In the genomic region with DNA sequence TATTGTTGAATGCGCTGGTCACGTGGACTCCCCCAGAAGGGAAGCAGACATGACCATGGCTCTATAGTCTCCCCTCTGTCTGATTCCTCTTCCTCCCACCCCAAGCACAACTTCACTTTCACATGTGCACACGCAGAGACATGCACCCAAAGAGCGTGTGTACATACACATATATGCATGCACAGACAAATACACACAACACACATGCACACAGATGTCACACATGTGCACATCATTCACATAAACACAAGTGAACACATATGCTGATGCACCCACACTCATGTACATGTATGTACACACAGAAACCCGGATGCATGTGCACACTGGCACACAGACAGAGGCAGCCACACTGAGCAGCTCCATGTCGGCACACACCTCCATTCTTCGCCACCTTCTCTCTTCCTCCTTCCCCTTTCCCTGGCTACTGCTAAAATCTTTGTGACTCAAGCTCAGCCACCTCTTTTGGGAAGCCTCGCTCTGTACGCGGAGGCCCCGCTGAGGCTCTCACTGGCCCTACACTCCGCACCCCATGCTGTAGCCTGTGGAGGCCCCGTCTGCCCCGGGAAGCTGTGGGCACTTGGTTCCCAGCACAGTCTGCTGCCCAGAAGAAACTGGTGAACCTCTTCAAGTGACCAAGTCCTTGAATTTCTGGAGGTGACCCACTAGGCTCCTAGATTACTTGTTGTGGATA, we compare ENCODE assay signal across 1 cellular context.
TF ChIP-seq lines count a peak whose summit lies in the region.

No MANE protein-coding gene starts in this region.

TF ChIP-seq in HepG2, 621 proteins besides CTCF, POLR2A, EP300 and RAD21:
- TF ChIP-seq ZNF180 (CRISPR knock-in tag; IDR thresholded peaks at IDR 0.05; ENCODE audit: borderline replicate concordance, low read depth) (no peak), ARID4A (CRISPR knock-in tag; IDR thresholded peaks at IDR 0.05; ENCODE audit: borderline replicate concordance) (no peak)
- TF ChIP-seq, protein P1, sequence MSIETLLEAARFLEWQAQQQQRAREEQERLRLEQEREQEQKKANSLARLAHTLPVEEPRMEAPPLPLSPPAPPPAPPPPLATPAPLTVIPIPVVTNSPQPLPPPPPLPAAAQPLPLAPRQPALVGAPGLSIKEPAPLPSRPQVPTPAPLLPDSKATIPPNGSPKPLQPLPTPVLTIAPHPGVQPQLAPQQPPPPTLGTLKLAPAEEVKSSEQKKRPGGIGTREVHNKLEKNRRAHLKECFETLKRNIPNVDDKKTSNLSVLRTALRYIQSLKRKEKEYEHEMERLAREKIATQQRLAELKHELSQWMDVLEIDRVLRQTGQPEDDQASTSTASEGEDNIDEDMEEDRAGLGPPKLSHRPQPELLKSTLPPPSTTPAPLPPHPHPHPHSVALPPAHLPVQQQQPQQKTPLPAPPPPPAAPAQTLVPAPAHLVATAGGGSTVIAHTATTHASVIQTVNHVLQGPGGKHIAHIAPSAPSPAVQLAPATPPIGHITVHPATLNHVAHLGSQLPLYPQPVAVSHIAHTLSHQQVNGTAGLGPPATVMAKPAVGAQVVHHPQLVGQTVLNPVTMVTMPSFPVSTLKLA (IDR thresholded peaks at IDR 0.05) = peak; percentile 94
- TF ChIP-seq, protein P2, sequence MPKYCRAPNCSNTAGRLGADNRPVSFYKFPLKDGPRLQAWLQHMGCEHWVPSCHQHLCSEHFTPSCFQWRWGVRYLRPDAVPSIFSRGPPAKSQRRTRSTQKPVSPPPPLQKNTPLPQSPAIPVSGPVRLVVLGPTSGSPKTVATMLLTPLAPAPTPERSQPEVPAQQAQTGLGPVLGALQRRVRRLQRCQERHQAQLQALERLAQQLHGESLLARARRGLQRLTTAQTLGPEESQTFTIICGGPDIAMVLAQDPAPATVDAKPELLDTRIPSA (CRISPR knock-in tag; IDR thresholded peaks at IDR 0.05; ENCODE audit: borderline replicate concordance) = no peak
